Comparison of ENCODE assay signal across 27 cellular contexts in genomic region chr17:67753026-67753425, GRCh38.
"Had no signal": no experiment of that assay in that cellular context is flagged by ENCODE, and none has a peak within 500 bp of the region (broad histone marks: within the 10 kb centered on the region; RNA-seq: fewer than 3 reads in every experiment).

No MANE protein-coding gene starts in this region.

- H3K4me1 ChIP-seq: esophagus muscularis mucosa, tibial artery had no signal

- H3K4me3 ChIP-seq: cardiac muscle cell, esophagus muscularis mucosa, mucosa of descending colon, tibial artery had no signal

- H3K27me3 ChIP-seq: cardiac muscle cell, esophagus muscularis mucosa, tibial artery had no signal

- H3K9me3 ChIP-seq: esophagus muscularis mucosa, mucosa of descending colon, tibial artery had no signal

- H3K27ac Mint-ChIP-seq: activated CD4-positive, alpha-beta T cell treated with anti-CD3 and anti-CD28 coated beads, Interleukin-2, amount 10 ng/mL, durations not matched to agents 7 days and 5 days; activated naive CD8-positive, alpha-beta T cell treated with anti-CD3 and anti-CD28 coated beads, Interleukin-2, amount 50 U/mL, for 24 hours; activated T-cell treated with anti-CD3 and anti-CD28 coated beads, Interleukin-2, amount 50 U/mL, for 24 hours; activated T-helper 17 cell treated with anti-CD3 and anti-CD28 coated beads, Interleukin-2, amount 50 U/mL, for 72 hours; dendritic cell treated with granulocyte-macrophage colony-stimulating factor and Interleukin-4, amounts not matched to agents 40 ng/mL and 50 ng/mL, for 4 days; stimulated activated effector memory CD8-positive, alpha-beta T cell treated with anti-CD3 and anti-CD28 coated beads, Interleukin-12 subunit alpha, Interleukin-12 subunit beta, amount 100 ng/mL, for 72 hours; T-helper 2 cell treated with Interferon-gamma antibody and Interleukin-4, amounts not matched to agents 5 μg/mL and 100 μg/mL, for 36 hours had no signal

- H3K9me3 Mint-ChIP-seq: activated CD4-positive, alpha-beta T cell treated with anti-CD3 and anti-CD28 coated beads, Interleukin-2, amount 10 ng/mL, durations not matched to agents 7 days and 5 days; activated naive CD8-positive, alpha-beta T cell treated with anti-CD3 and anti-CD28 coated beads, Interleukin-2, amount 50 U/mL, for 24 hours; activated T-cell treated with anti-CD3 and anti-CD28 coated beads, Interleukin-2, amount 50 U/mL, for 24 hours; activated T-helper 17 cell treated with anti-CD3 and anti-CD28 coated beads, Interleukin-2, amount 50 U/mL, for 72 hours; dendritic cell treated with granulocyte-macrophage colony-stimulating factor and Interleukin-4, amounts not matched to agents 40 ng/mL and 50 ng/mL, for 4 days; stimulated activated effector memory CD8-positive, alpha-beta T cell treated with anti-CD3 and anti-CD28 coated beads, Interleukin-12 subunit alpha, Interleukin-12 subunit beta, amount 100 ng/mL, for 72 hours; stimulated activated naive CD8-positive, alpha-beta T cell treated with anti-CD3 and anti-CD28 coated beads, Interleukin-15, amount 100 ng/mL, for 72 hours; T-cell; T-helper 2 cell treated with Interferon-gamma antibody and Interleukin-4, amounts not matched to agents 5 μg/mL and 100 μg/mL, for 36 hours had no signal

- H3K4me3 Mint-ChIP-seq: activated CD4-positive, alpha-beta T cell treated with anti-CD3 and anti-CD28 coated beads, Interleukin-2, amount 10 ng/mL, durations not matched to agents 7 days and 5 days; activated naive CD8-positive, alpha-beta T cell treated with anti-CD3 and anti-CD28 coated beads, Interleukin-2, amount 50 U/mL, for 24 hours; activated T-cell treated with anti-CD3 and anti-CD28 coated beads, Interleukin-2, amount 50 U/mL, for 24 hours; activated T-helper 17 cell treated with anti-CD3 and anti-CD28 coated beads, Interleukin-2, amount 50 U/mL, for 72 hours; dendritic cell treated with granulocyte-macrophage colony-stimulating factor and Interleukin-4, amounts not matched to agents 40 ng/mL and 50 ng/mL, for 4 days; stimulated activated effector memory CD8-positive, alpha-beta T cell treated with anti-CD3 and anti-CD28 coated beads, Interleukin-12 subunit alpha, Interleukin-12 subunit beta, amount 100 ng/mL, for 72 hours; stimulated activated naive CD8-positive, alpha-beta T cell treated with anti-CD3 and anti-CD28 coated beads, Interleukin-15, amount 100 ng/mL, for 72 hours; T-cell; T-helper 2 cell treated with Interferon-gamma antibody and Interleukin-4, amounts not matched to agents 5 μg/mL and 100 μg/mL, for 36 hours had no signal

- H3K27me3 Mint-ChIP-seq: activated CD4-positive, alpha-beta T cell treated with anti-CD3 and anti-CD28 coated beads, Interleukin-2, amount 10 ng/mL, durations not matched to agents 7 days and 5 days; activated naive CD8-positive, alpha-beta T cell treated with anti-CD3 and anti-CD28 coated beads, Interleukin-2, amount 50 U/mL, for 24 hours; activated T-cell treated with anti-CD3 and anti-CD28 coated beads, Interleukin-2, amount 50 U/mL, for 24 hours; activated T-helper 17 cell treated with anti-CD3 and anti-CD28 coated beads, Interleukin-2, amount 50 U/mL, for 72 hours; dendritic cell treated with granulocyte-macrophage colony-stimulating factor and Interleukin-4, amounts not matched to agents 40 ng/mL and 50 ng/mL, for 4 days; stimulated activated naive CD8-positive, alpha-beta T cell treated with anti-CD3 and anti-CD28 coated beads, Interleukin-15, amount 100 ng/mL, for 72 hours; T-cell had no signal

- ATAC-seq: activated naive CD8-positive, alpha-beta T cell treated with anti-CD3 and anti-CD28 coated beads, Interleukin-2, amount 50 U/mL, for 24 hours; activated T-helper 17 cell treated with anti-CD3 and anti-CD28 coated beads, Interleukin-2, amount 50 U/mL, for 72 hours; left colon; mucosa of descending colon; sciatic nerve; stimulated activated effector memory CD8-positive, alpha-beta T cell treated with anti-CD3 and anti-CD28 coated beads, Interleukin-12 subunit alpha, Interleukin-12 subunit beta, amount 100 ng/mL, for 72 hours; stimulated activated naive CD8-positive, alpha-beta T cell treated with anti-CD3 and anti-CD28 coated beads, Interleukin-15, amount 100 ng/mL, for 72 hours; T-cell had no signal

- H3K27ac ChIP-seq: cardiac muscle cell, esophagus muscularis mucosa, tibial artery, VCaP had no signal

- DNase-seq: activated CD4-positive, alpha-beta T cell treated with anti-CD3 and anti-CD28 coated beads, Interleukin-2, amount 10 ng/mL, durations not matched to agents 7 days and 5 days; activated CD4-positive, CD25-positive, alpha-beta regulatory T cell treated with anti-CD3 and anti-CD28 coated beads, Interleukin-2, amount 50 U/mL, for 72 hours; activated CD8-positive, alpha-beta memory T cell treated with anti-CD3 and anti-CD28 coated beads for 24 hours; activated CD8-positive, alpha-beta memory T cell treated with anti-CD3 and anti-CD28 coated beads, Interleukin-2, amount 50 U/mL, for 4 hours; activated naive CD4-positive, alpha-beta T cell treated with anti-CD3 and anti-CD28 coated beads, Interleukin-2, amount 50 U/mL, for 16 hours; activated naive CD8-positive, alpha-beta T cell treated with anti-CD3 and anti-CD28 coated beads, Interleukin-2, amount 50 U/mL, for 24 hours; activated T-cell treated with anti-CD3 and anti-CD28 coated beads, Interleukin-2, amount 50 U/mL, for 24 hours; effector CD4-positive, alpha-beta T cell; glutamatergic neuron; hippocampal formation; left colon; mesenchymal stem cell; mucosa of descending colon; occipital lobe; small intestine; stimulated activated CD4-positive, alpha-beta T cell treated with anti-CD3 and anti-CD28 coated beads, Interleukin-2, amount 100 ng/mL, for 24 hours; stimulated activated naive CD8-positive, alpha-beta T cell treated with anti-CD3 and anti-CD28 coated beads, Interleukin-15, amount 100 ng/mL, for 72 hours; T-cell; tibial artery had no signal
